1 cellular context compared by ENCODE assay signal in genomic region chr20:37331060-37331857, GRCh38.
TF ChIP-seq lines count a peak whose summit lies in the region.

No MANE protein-coding gene starts in this region.

TF ChIP-seq in HepG2, 621 proteins besides CTCF, POLR2A, EP300 and RAD21 (continued from another document):
- TF ChIP-seq, protein P1, sequence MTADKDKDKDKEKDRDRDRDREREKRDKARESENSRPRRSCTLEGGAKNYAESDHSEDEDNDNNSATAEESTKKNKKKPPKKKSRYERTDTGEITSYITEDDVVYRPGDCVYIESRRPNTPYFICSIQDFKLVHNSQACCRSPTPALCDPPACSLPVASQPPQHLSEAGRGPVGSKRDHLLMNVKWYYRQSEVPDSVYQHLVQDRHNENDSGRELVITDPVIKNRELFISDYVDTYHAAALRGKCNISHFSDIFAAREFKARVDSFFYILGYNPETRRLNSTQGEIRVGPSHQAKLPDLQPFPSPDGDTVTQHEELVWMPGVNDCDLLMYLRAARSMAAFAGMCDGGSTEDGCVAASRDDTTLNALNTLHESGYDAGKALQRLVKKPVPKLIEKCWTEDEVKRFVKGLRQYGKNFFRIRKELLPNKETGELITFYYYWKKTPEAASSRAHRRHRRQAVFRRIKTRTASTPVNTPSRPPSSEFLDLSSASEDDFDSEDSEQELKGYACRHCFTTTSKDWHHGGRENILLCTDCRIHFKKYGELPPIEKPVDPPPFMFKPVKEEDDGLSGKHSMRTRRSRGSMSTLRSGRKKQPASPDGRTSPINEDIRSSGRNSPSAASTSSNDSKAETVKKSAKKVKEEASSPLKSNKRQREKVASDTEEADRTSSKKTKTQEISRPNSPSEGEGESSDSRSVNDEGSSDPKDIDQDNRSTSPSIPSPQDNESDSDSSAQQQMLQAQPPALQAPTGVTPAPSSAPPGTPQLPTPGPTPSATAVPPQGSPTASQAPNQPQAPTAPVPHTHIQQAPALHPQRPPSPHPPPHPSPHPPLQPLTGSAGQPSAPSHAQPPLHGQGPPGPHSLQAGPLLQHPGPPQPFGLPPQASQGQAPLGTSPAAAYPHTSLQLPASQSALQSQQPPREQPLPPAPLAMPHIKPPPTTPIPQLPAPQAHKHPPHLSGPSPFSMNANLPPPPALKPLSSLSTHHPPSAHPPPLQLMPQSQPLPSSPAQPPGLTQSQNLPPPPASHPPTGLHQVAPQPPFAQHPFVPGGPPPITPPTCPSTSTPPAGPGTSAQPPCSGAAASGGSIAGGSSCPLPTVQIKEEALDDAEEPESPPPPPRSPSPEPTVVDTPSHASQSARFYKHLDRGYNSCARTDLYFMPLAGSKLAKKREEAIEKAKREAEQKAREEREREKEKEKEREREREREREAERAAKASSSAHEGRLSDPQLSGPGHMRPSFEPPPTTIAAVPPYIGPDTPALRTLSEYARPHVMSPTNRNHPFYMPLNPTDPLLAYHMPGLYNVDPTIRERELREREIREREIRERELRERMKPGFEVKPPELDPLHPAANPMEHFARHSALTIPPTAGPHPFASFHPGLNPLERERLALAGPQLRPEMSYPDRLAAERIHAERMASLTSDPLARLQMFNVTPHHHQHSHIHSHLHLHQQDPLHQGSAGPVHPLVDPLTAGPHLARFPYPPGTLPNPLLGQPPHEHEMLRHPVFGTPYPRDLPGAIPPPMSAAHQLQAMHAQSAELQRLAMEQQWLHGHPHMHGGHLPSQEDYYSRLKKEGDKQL (CRISPR knock-in tag; IDR thresholded peaks at IDR 0.05; ENCODE audit: low read depth) = no peak; the same call in 1 of the 2 replicates
- TF ChIP-seq NBN (conservative IDR thresholded peaks at IDR 0.05) (no peak), ZNF644 (CRISPR knock-in tag; IDR thresholded peaks at IDR 0.05; ENCODE audit: low read depth) (no peak), THYN1 (CRISPR knock-in tag; IDR thresholded peaks at IDR 0.05; ENCODE audit: borderline replicate concordance, low read depth) (no peak), PHF21A (CRISPR knock-in tag; IDR thresholded peaks at IDR 0.05) (no peak), ZNF362 (CRISPR knock-in tag; IDR thresholded peaks at IDR 0.05; ENCODE audit: borderline replicate concordance) (no peak), KLF6 (CRISPR knock-in tag; IDR thresholded peaks at IDR 0.05) (no peak), KDM6A (CRISPR knock-in tag; IDR thresholded peaks at IDR 0.05; ENCODE audit: low read depth) (0 out of 2 replicates have a peak, but pooled peaks have one; percentile 6)
